ENCODE assay signal across 14 cellular contexts in genomic region chr16:70481929-70482536, GRCh38. TPM values are rescaled to one million over a fixed set of nuclear protein-coding genes. Genes with fewer than 3 reads are reported as not detected.
A peak's percentile ranks its signal among the peaks of the same experiment; 100 is the strongest.
DNase-seq lines count a peak whose midpoint lies in the region; ATAC-seq, FAIRE-seq and TF ChIP-seq lines count a peak whose summit lies in the region.
"Had no signal": no experiment of that assay in that cellular context is flagged by ENCODE, and none has a peak within 500 bp of the region (broad histone marks: within the 10 kb centered on the region; RNA-seq: fewer than 3 reads in every experiment).

No MANE protein-coding gene starts in this region.

- H2AFZ ChIP-seq in astrocyte (ENCODE audit: low read depth, low read length): no peak overlapping the region

- 86% methylated on average over 7 of the region's 7 CpGs for WGBS in right cardiac atrium

- peak overlapping the region; percentile 77 for H3K27ac Mint-ChIP-seq in HFFc6
- H3K27ac Mint-ChIP-seq in astrocyte (ENCODE audit: unreplicated experiment): peak overlapping the region; percentile 79

- H3K9me3 ChIP-seq in astrocyte (ENCODE audit: insufficient read depth, low read depth, low read length) (no peaks in the 10 kb centered on the region), right cardiac atrium (ENCODE audit: control insufficient read depth, low read length) (no peaks in the 10 kb centered on the region)
- H3K9me3 ChIP-seq: body of pancreas, esophagus muscularis mucosa, uterus had no signal

- intact Hi-C loops in right cardiac atrium (cut with DNase I): no loop called here

- H3K27ac ChIP-seq in astrocyte (ENCODE audit: low read depth, low read length) (peak overlapping the region; percentile 40), right cardiac atrium (ENCODE audit: low read length) (no peak overlapping the region)
- H3K27ac ChIP-seq: body of pancreas, esophagus muscularis mucosa, uterus had no signal

- CTCF ChIA-PET in AG04449 (lab: Yijun Ruan, JAX): interaction anchor here (0.5 kb wide), 1 partner anchor 11 kb away, joined by 3 read pairs; no protein-coding TSS in a partner anchor

- H3K4me3 ChIP-seq in AG04449 (ENCODE audit: low read depth, low read length) (no peak overlapping the region), astrocyte (ENCODE audit: insufficient read depth, low read depth, low read length) (no peak overlapping the region), right cardiac atrium (ENCODE audit: low read length) (no peak overlapping the region)
- H3K4me3 ChIP-seq: body of pancreas, esophagus muscularis mucosa, uterus had no signal

- TF ChIP-seq CTCF in AG04449 (IDR thresholded peaks at IDR 0.05; ENCODE audit: insufficient read depth, low read length, missing control alignments): no peak
- no peak for TF ChIP-seq CTCF in HFFc6 (IDR thresholded peaks at IDR 0.05)
- no peak for TF ChIP-seq CTCF in astrocyte (IDR thresholded peaks at IDR 0.05; ENCODE audit: insufficient read depth, low read depth, low read length)

- H3K27me3 ChIP-seq in astrocyte (ENCODE audit: insufficient read depth, low read length) (no peaks in the 10 kb centered on the region), right cardiac atrium (ENCODE audit: control insufficient read depth, insufficient read depth) (no peaks in the 10 kb centered on the region)
- H3K27me3 ChIP-seq: body of pancreas, esophagus muscularis mucosa, uterus had no signal

- H3K36me3 ChIP-seq in astrocyte (ENCODE audit: insufficient read depth, low read length): peaks cover 5% of the 10 kb centered on the region
- H3K36me3 ChIP-seq: uterus had no signal

- no peaks in the 10 kb centered on the region for H4K20me1 ChIP-seq in astrocyte (ENCODE audit: insufficient read depth, low read length)

- no peak overlapping the region for H3K9ac ChIP-seq in astrocyte (ENCODE audit: low read length)

- no peaks in the 10 kb centered on the region for H3K9me3 Mint-ChIP-seq in HFFc6
- H3K9me3 Mint-ChIP-seq in astrocyte (ENCODE audit: unreplicated experiment): no peaks in the 10 kb centered on the region

- ATAC-seq in GM21576 (IDR thresholded peaks at IDR 0.05; ENCODE audit: unreplicated experiment): no peak
- no peak for ATAC-seq in right cardiac atrium
- ATAC-seq: body of pancreas had no signal

- POLR2A ChIA-PET in AG04449 (lab: Yijun Ruan, JAX): interaction anchor here (0.5 to 1.2 kb wide), 3 partner anchors 19 to 171 kb away, joined by 3 to 4 read pairs (median 3); no protein-coding TSS in a partner anchor

- H3K4me1 ChIP-seq in astrocyte (ENCODE audit: insufficient read depth, low read length) (peaks cover 13% of the 10 kb centered on the region), right cardiac atrium (ENCODE audit: control insufficient read depth, insufficient read depth, low read length) (no peaks in the 10 kb centered on the region)
- H3K4me1 ChIP-seq: body of pancreas, uterus had no signal

- H3K4me3 Mint-ChIP-seq in HFFc6: peak overlapping the region; percentile 9; the same call in 1 of the 2 replicates
- H3K4me3 Mint-ChIP-seq in astrocyte (ENCODE audit: unreplicated experiment): peak overlapping the region; percentile 17

- no peaks in the 10 kb centered on the region; the same call in 1 of the 2 replicates for H3K27me3 Mint-ChIP-seq in HFFc6 (ENCODE audit: insufficient read depth)
- no peaks in the 10 kb centered on the region for H3K27me3 Mint-ChIP-seq in astrocyte (ENCODE audit: low read depth, unreplicated experiment)

- H3K4me1 Mint-ChIP-seq in HFFc6 (ENCODE audit: low read depth) (peaks cover 21% of the 10 kb centered on the region), astrocyte (ENCODE audit: low read depth, unreplicated experiment) (peaks cover 12% of the 10 kb centered on the region)

- no peak for FAIRE-seq in astrocyte (lab: Jason Lieb, UNC)
- FAIRE-seq: small intestine had no signal

- DNase-seq in AG04449 (ENCODE audit: low read depth, low spot score) (peak; percentile 31), HFFc6 (peak; percentile 84), astrocyte (ENCODE audit: low read depth) (peak; percentile 42), kidney glomerular epithelial cell (lab: John Stamatoyannopoulos, UW) (peak; percentile 34), right cardiac atrium (no peak), NCI-H128 (lab: John Stamatoyannopoulos, UW; ENCODE audit: unreplicated experiment) (no peak)
- no peak for DNase-seq in activated effector memory CD4-positive, alpha-beta T cell treated with anti-CD3 and anti-CD28 coated beads, Interleukin-2, amount 50 U/mL, for 16 hours
- DNase-seq: body of pancreas, NCI-H446, Right ventricle myocardium superior, uterus had no signal

- H3K36me3 Mint-ChIP-seq in HFFc6 (ENCODE audit: low read depth) (peaks cover 18% of the 10 kb centered on the region), astrocyte (ENCODE audit: low read depth, unreplicated experiment) (peaks cover 20% of the 10 kb centered on the region)

- H3K4me2 ChIP-seq in astrocyte (ENCODE audit: low read length): peak overlapping the region; percentile 35

- H3K79me2 ChIP-seq in astrocyte (ENCODE audit: insufficient read depth, low read length): no peaks in the 10 kb centered on the region

RNA-seq across cellular contexts. Expression of gene FCSK, which starts 27.6 kb away (rescaled TPM):
- total RNA-seq in HFFc6 (2021; fragmentation: NEBNext Ultra II Directional; extraction: Animal tissue kit (Norgen Biotek cat#: 25700)): 1 to 10 TPM; 5.1 to 7.1 (median 6.1) TPM
- total RNA-seq in astrocyte (9.7 and 12.0 TPM in 2 replicates), right cardiac atrium (10 to 100 TPM; 10.4 to 12.3 (median 11.7) TPM)
- polyA plus RNA-seq in right cardiac atrium: 8.3 TPM

RNA-seq across cellular contexts. Expression of gene COG4, which starts 41.3 kb away (rescaled TPM):
- 10 to 100 TPM; 70.2 to 91.7 (median 80.2) TPM for total RNA-seq in HFFc6 (2021; fragmentation: NEBNext Ultra II Directional; extraction: Animal tissue kit (Norgen Biotek cat#: 25700))
- total RNA-seq in astrocyte (41.7 and 42.6 TPM in 2 replicates), right cardiac atrium (10 to 100 TPM; 30.7 to 40.8 (median 37.3) TPM)
- polyA plus RNA-seq in right cardiac atrium: 29.2 TPM

RNA-seq across cellular contexts. Expression of gene SF3B3, which starts 41.6 kb away (rescaled TPM):
- 100 to 1,000 TPM; 289 to 358 (median 312) TPM for total RNA-seq in HFFc6 (2021; fragmentation: NEBNext Ultra II Directional; extraction: Animal tissue kit (Norgen Biotek cat#: 25700))
- total RNA-seq in astrocyte (174 and 179 TPM in 2 replicates), right cardiac atrium (100 to 1,000 TPM; 138 to 154 (median 144) TPM)
- polyA plus RNA-seq in right cardiac atrium: 67.5 TPM

RNA-seq across cellular contexts. Expression of gene ST3GAL2, which starts 43.1 kb away (rescaled TPM):
- 10 to 100 TPM; 25.4 to 31.2 (median 26.3) TPM for total RNA-seq in HFFc6 (2021; fragmentation: NEBNext Ultra II Directional; extraction: Animal tissue kit (Norgen Biotek cat#: 25700))
- total RNA-seq in astrocyte: 108 and 130 TPM in 2 replicates
- total RNA-seq in right cardiac atrium: 10 to 100 TPM; 15.4 to 21.3 (median 19.9) TPM
- polyA plus RNA-seq in right cardiac atrium: 13.3 TPM

Comparison
In these comparisons a context has a peak if more than half of its experiments do, and no peak if none do; other contexts are left out.
1. DNase-seq: peak in AG04449 (single experiment), HFFc6 (single experiment), astrocyte (single experiment) and kidney glomerular epithelial cell (single experiment); none in right cardiac atrium (0 of 3), NCI-H128 (single experiment) and activated effector memory CD4-positive, alpha-beta T cell treated with anti-CD3 and anti-CD28 coated beads, Interleukin-2, amount 50 U/mL, for 16 hours (single experiment).